Comparison of ENCODE assay signal across 14 cellular contexts in the genomic region with DNA sequence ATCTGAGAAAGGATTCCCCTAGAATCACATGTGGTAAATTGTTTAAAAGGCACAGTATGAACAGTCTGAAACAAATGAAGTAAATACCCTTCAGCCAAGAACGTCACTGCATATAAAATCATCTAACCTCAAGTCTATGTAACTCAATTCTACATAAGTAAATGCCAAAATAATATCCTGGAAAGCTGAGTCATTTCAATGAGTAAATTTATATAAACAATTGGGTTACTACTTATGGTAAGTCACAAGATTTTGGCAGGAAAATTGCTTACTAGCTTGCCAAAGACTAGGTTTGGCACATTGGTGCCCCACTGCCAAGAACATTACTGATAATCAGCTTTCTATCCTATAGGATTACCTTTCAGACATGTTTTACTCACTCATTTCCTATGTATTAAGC. TPM values are rescaled to one million over a fixed set of nuclear protein-coding genes. Genes with fewer than 3 reads are reported as not detected.
DNase-seq lines count a peak whose midpoint lies in the region; ATAC-seq and TF ChIP-seq lines count a peak whose summit lies in the region.
"Had no signal": no experiment of that assay in that cellular context is flagged by ENCODE, and none has a peak within 500 bp of the region (broad histone marks: within the 10 kb centered on the region; RNA-seq: fewer than 3 reads in every experiment).

No MANE protein-coding gene starts in this region.

- peak overlapping the region; percentile 81 for H3K27ac Mint-ChIP-seq in MCF 10A (ENCODE audit: low read depth, unreplicated experiment)
- H3K27ac Mint-ChIP-seq in activated T-helper 17 cell treated with anti-CD3 and anti-CD28 coated beads, Interleukin-2, amount 50 U/mL, for 72 hours = no peak overlapping the region
- H3K27ac Mint-ChIP-seq: activated T-helper 1 cell treated with anti-CD3 and anti-CD28 coated beads, Interleukin-12 subunit alpha, Interleukin-12 subunit beta, Interleukin-2, Interleukin-4 antibody, amounts not matched to agents 30 ng/mL and 10 ng/mL and 1 ng/mL, durations not matched to agents 14 hours and 24 hours and 36 hours; dendritic cell treated with granulocyte-macrophage colony-stimulating factor and Interleukin-4, amounts not matched to agents 40 ng/mL and 50 ng/mL, for 4 days had no signal

- H3K4me1 Mint-ChIP-seq in MCF 10A (ENCODE audit: insufficient read depth, unreplicated experiment) = peaks cover 30% of the 10 kb centered on the region
- H3K4me1 Mint-ChIP-seq in activated T-helper 17 cell treated with anti-CD3 and anti-CD28 coated beads, Interleukin-2, amount 50 U/mL, for 72 hours = peaks cover 12% of the 10 kb centered on the region

- H2AFZ ChIP-seq in Karpas-422 (ENCODE audit: low read length) = no peak overlapping the region

- peak; percentile 96 for DNase-seq in MCF 10A (ENCODE audit: unreplicated experiment)
- no peak for DNase-seq in breast epithelium (ENCODE audit: low spot score in 2 of 2)
- peak; percentile 77 for DNase-seq in fibroblast of the conjunctiva (ENCODE audit: low read depth)
- DNase-seq in stimulated activated CD4-positive, alpha-beta T cell treated with anti-CD3 and anti-CD28 coated beads, Interleukin-1b, Interleukin-23, amount 100 ng/mL, for 48 hours = no peak
- no peak for DNase-seq in GM13977 (ENCODE audit: low spot score)
- DNase-seq in Karpas-422 = no peak
- DNase-seq: H7, NCI-H2171 treated with DMSO at 0.1 percent for 48 hours, Right ventricle myocardium superior, spleen had no signal

- H3K4me1 ChIP-seq in breast epithelium (no peaks in the 10 kb centered on the region), Karpas-422 (ENCODE audit: low read length) (no peaks in the 10 kb centered on the region)

- H4K20me1 ChIP-seq in Karpas-422 (ENCODE audit: insufficient read depth, low read depth, low read length) = peaks cover 29% of the 10 kb centered on the region

- H3K27me3 Mint-ChIP-seq in MCF 10A (ENCODE audit: insufficient read depth, unreplicated experiment) = no peaks in the 10 kb centered on the region
- no peaks in the 10 kb centered on the region for H3K27me3 Mint-ChIP-seq in activated T-helper 17 cell treated with anti-CD3 and anti-CD28 coated beads, Interleukin-2, amount 50 U/mL, for 72 hours
- H3K27me3 Mint-ChIP-seq: dendritic cell treated with granulocyte-macrophage colony-stimulating factor and Interleukin-4, amounts not matched to agents 40 ng/mL and 50 ng/mL, for 4 days had no signal

- POLR2A ChIA-PET in MCF 10A (lab: Yijun Ruan, JAX) = interaction anchor here (0.6 to 2.9 kb wide), 9 partner anchors 9 to 627 kb away, joined by 3 to 18 read pairs (median 5); partner anchors contain the start of gene FOXC1

- no peak overlapping the region for H3K4me2 ChIP-seq in Karpas-422 (ENCODE audit: low read depth, low read length, poor library complexity, severe bottlenecking)

- H3K27me3 ChIP-seq in breast epithelium = no peaks in the 10 kb centered on the region
- H3K27me3 ChIP-seq in Karpas-422 (ENCODE audit: low read length) = no peaks in the 10 kb centered on the region
- H3K27me3 ChIP-seq: spleen had no signal

- no peaks in the 10 kb centered on the region for H3K36me3 Mint-ChIP-seq in MCF 10A (ENCODE audit: insufficient read depth, unreplicated experiment)
- no peaks in the 10 kb centered on the region for H3K36me3 Mint-ChIP-seq in activated T-helper 17 cell treated with anti-CD3 and anti-CD28 coated beads, Interleukin-2, amount 50 U/mL, for 72 hours (ENCODE audit: low read depth)

- no TSS peak for BruUV-seq in MCF 10A (replicated peaks; lab: Mats Ljungman, UMichigan)

- no peaks in the 10 kb centered on the region for H3K9me2 ChIP-seq in Karpas-422 (replicated peaks; ENCODE audit: insufficient read depth, low read length)

- intact Hi-C loops in MCF 10A (cut with micrococcal nuclease) (loop anchor here (1.0 kb wide), 1 partner anchor 8 kb away; the partner anchor contains the start of gene GMDS), breast epithelium (cut with DNase I; ENCODE audit: low total_unique reads) (loop anchor here (5.0 kb wide), 1 partner anchor 510 kb away; no protein-coding TSS in a partner anchor)

- H3K9me3 ChIP-seq in breast epithelium (no peaks in the 10 kb centered on the region), Karpas-422 (ENCODE audit: low read length) (no peaks in the 10 kb centered on the region)
- H3K9me3 ChIP-seq: spleen had no signal

- H3K36me3 ChIP-seq in breast epithelium (no peaks in the 10 kb centered on the region), Karpas-422 (ENCODE audit: insufficient read depth, low read length) (no peaks in the 10 kb centered on the region)
- H3K36me3 ChIP-seq: spleen had no signal

- H3K27ac ChIP-seq in breast epithelium (no peak overlapping the region), Karpas-422 (ENCODE audit: low read length) (no peak overlapping the region)
- H3K27ac ChIP-seq: spleen had no signal

- TF ChIP-seq POLR2A in breast epithelium (IDR thresholded peaks at IDR 0.05) = no peak

- no peak overlapping the region for H3K9ac ChIP-seq in Karpas-422 (ENCODE audit: low read length)

- no peaks in the 10 kb centered on the region for H3K9me3 Mint-ChIP-seq in MCF 10A (ENCODE audit: unreplicated experiment)
- H3K9me3 Mint-ChIP-seq in activated T-helper 17 cell treated with anti-CD3 and anti-CD28 coated beads, Interleukin-2, amount 50 U/mL, for 72 hours = no peaks in the 10 kb centered on the region
- H3K9me3 Mint-ChIP-seq: activated T-helper 1 cell treated with anti-CD3 and anti-CD28 coated beads, Interleukin-12 subunit alpha, Interleukin-12 subunit beta, Interleukin-2, Interleukin-4 antibody, amounts not matched to agents 30 ng/mL and 10 ng/mL and 1 ng/mL, durations not matched to agents 14 hours and 24 hours and 36 hours; dendritic cell treated with granulocyte-macrophage colony-stimulating factor and Interleukin-4, amounts not matched to agents 40 ng/mL and 50 ng/mL, for 4 days had no signal

- peak; percentile 44 for ATAC-seq in activated T-helper 17 cell treated with anti-CD3 and anti-CD28 coated beads, Interleukin-2, amount 50 U/mL, for 72 hours (replicated peaks)
- ATAC-seq in GM19397 (IDR thresholded peaks at IDR 0.05; ENCODE audit: unreplicated experiment) = no peak

- in situ Hi-C loops in GM13977 (cut with MboI; ENCODE audit: low pct_unique_long_range_greater_than_20kb, low sequenced_read_pairs, unreplicated experiment) = no loop called here

- no peak for TF ChIP-seq CTCF in MCF 10A (IDR thresholded peaks at IDR 0.05; ENCODE audit: unreplicated experiment)
- no peak for TF ChIP-seq CTCF in breast epithelium (IDR thresholded peaks at IDR 0.05)
- no peak for TF ChIP-seq CTCF in GM13977 (IDR thresholded peaks at IDR 0.05; ENCODE audit: extremely low read depth, insufficient read depth, missing control alignments)

- CTCF ChIA-PET in MCF 10A (lab: Yijun Ruan, JAX) = interaction anchor here (1.5 kb wide), 1 partner anchor 626 kb away, joined by 3 read pairs; no protein-coding TSS in a partner anchor

- no peak overlapping the region for H3K4me3 Mint-ChIP-seq in MCF 10A (ENCODE audit: unreplicated experiment)
- no peak overlapping the region for H3K4me3 Mint-ChIP-seq in activated T-helper 17 cell treated with anti-CD3 and anti-CD28 coated beads, Interleukin-2, amount 50 U/mL, for 72 hours
- H3K4me3 Mint-ChIP-seq: activated T-helper 1 cell treated with anti-CD3 and anti-CD28 coated beads, Interleukin-12 subunit alpha, Interleukin-12 subunit beta, Interleukin-2, Interleukin-4 antibody, amounts not matched to agents 30 ng/mL and 10 ng/mL and 1 ng/mL, durations not matched to agents 14 hours and 24 hours and 36 hours; dendritic cell treated with granulocyte-macrophage colony-stimulating factor and Interleukin-4, amounts not matched to agents 40 ng/mL and 50 ng/mL, for 4 days had no signal

- no peak overlapping the region for H3K4me3 ChIP-seq in breast epithelium
- H3K4me3 ChIP-seq in Karpas-422 (ENCODE audit: low read length) = no peak overlapping the region
- H3K4me3 ChIP-seq: spleen had no signal

- no peaks in the 10 kb centered on the region for H3K79me2 ChIP-seq in Karpas-422 (ENCODE audit: low read length)

RNA-seq across cellular contexts. Expression of gene GMDS, which starts 8.4 kb away (rescaled TPM):
- 19.7 and 24.9 TPM in 2 replicates for total RNA-seq in MCF 10A (2022)
- total RNA-seq in breast epithelium = 10 to 100 TPM in 2 of 3 donors, 1 to 10 TPM in 1; 7.5 to 29.2 (median 17.0) TPM
- total RNA-seq in activated T-helper 17 cell treated with anti-CD3 and anti-CD28 coated beads, Interleukin-2, amount 50 U/mL, for 72 hours = 10 to 100 TPM; 19.6 to 36.3 TPM
- total RNA-seq in Karpas-422 (2014; rRNA removed; shearing (Covaris generic); ENCODE audit: low replicate concordance) = 5.3 and 9.7 TPM in 2 replicates

Comparison
In these comparisons a context has a peak if more than half of its experiments do, and no peak if none do; other contexts are left out.
1. DNase-seq: peak in MCF 10A (single experiment) and fibroblast of the conjunctiva (single experiment); none in breast epithelium (0 of 2), stimulated activated CD4-positive, alpha-beta T cell treated with anti-CD3 and anti-CD28 coated beads, Interleukin-1b, Interleukin-23, amount 100 ng/mL, for 48 hours (single experiment), GM13977 (single experiment) and Karpas-422 (single experiment).